Comparison of ENCODE assay signal across 2 cellular contexts in genomic region chr3:61194892-61195538, GRCh38.
TF ChIP-seq lines count a peak whose summit lies in the region.

No MANE protein-coding gene starts in this region.

TF ChIP-seq in GM12878, 131 proteins besides CTCF, POLR2A, EP300 and RAD21:
- TF ChIP-seq CREB1 (IDR thresholded peaks at IDR 0.05; ENCODE audit: low read depth) (peak; percentile 64), CREM (IDR thresholded peaks at IDR 0.05; ENCODE audit: low read depth) (peak; percentile 57), ZNF384 (IDR thresholded peaks at IDR 0.05; ENCODE audit: borderline replicate concordance, low read depth, low read length) (peak; percentile 24; the same call in 1 of the 2 replicates), SRF (IDR thresholded peaks at IDR 0.05; ENCODE audit: low read depth in 2 of 2, low read length in 2 of 2) (peak in 1 of 2 experiments; percentile 45; a peak in 1 of 4 replicates), JUNB (IDR thresholded peaks at IDR 0.05) (no peak), PRDM15 (CRISPR knock-in tag; IDR thresholded peaks at IDR 0.05) (no peak), MTA2 (IDR thresholded peaks at IDR 0.05; ENCODE audit: low read depth) (peak; percentile 14; the same call in 1 of the 2 replicates), POLR2AphosphoS2 (IDR thresholded peaks at IDR 0.05; ENCODE audit: low read depth, low read length) (no peak), CHD2 (IDR thresholded peaks at IDR 0.05; ENCODE audit: borderline replicate concordance, low read depth, low read length) (no peak), IKZF2 (IDR thresholded peaks at IDR 0.05) (peak; percentile 54 to 78; a peak in 3 of 4 replicates), RUNX3 (IDR thresholded peaks at IDR 0.05; ENCODE audit: low read length) (no peak; the same call in 1 of the 2 replicates), MLLT1 (IDR thresholded peaks at IDR 0.05) (peak; percentile 99), NBN (IDR thresholded peaks at IDR 0.05) (0 out of 2 replicates have a peak, but pooled peaks have one; percentile 45), RELB (IDR thresholded peaks at IDR 0.05; ENCODE audit: low read depth) (peak; percentile 44; the same call in 1 of the 2 replicates), IKZF1 (conservative IDR thresholded peaks at IDR 0.05) (0 out of 2 replicates have a peak, but pooled peaks have one; percentile 17), ATF7 (IDR thresholded peaks at IDR 0.05; ENCODE audit: low read depth) (peak; percentile 88)

TF ChIP-seq in HepG2, 621 proteins besides CTCF, POLR2A, EP300 and RAD21 (continues in another document):
- TF ChIP-seq ASH2L (IDR thresholded peaks at IDR 0.05; ENCODE audit: insufficient read length, low read depth, low read length) (peak; percentile 29), HMGA1 (CRISPR knock-in tag; conservative IDR thresholded peaks at IDR 0.05) (no peak), MXD4 (CRISPR knock-in tag; IDR thresholded peaks at IDR 0.05) (no peak), HNF4G (IDR thresholded peaks at IDR 0.05; ENCODE audit: borderline replicate concordance, low read depth, low read length) (peak; percentile 74; the same call in 1 of the 2 replicates), HNF4G (CRISPR knock-in tag; IDR thresholded peaks at IDR 0.05; ENCODE audit: borderline replicate concordance, low read depth) (no peak), HNF4A (CRISPR knock-in tag; IDR thresholded peaks at IDR 0.05) (peak; percentile 65), ZBTB21 (CRISPR knock-in tag; IDR thresholded peaks at IDR 0.05) (peak; percentile 86; the same call in 1 of the 2 replicates), ZNF24 (IDR thresholded peaks at IDR 0.05) (no peak), BCL6 (CRISPR knock-in tag; IDR thresholded peaks at IDR 0.05) (0 out of 2 replicates have a peak, but pooled peaks have one; percentile 24), ZNF605 (CRISPR knock-in tag; IDR thresholded peaks at IDR 0.05) (no peak), ZMAT3 (CRISPR knock-in tag; conservative IDR thresholded peaks at IDR 0.05) (no peak), HMG20A (CRISPR knock-in tag; IDR thresholded peaks at IDR 0.05; ENCODE audit: borderline replicate concordance) (peak; percentile 59; the same call in 1 of the 2 replicates), GZF1 (CRISPR knock-in tag; IDR thresholded peaks at IDR 0.05) (peak; percentile 78; the same call in 1 of the 2 replicates), ZNF138 (CRISPR knock-in tag; IDR thresholded peaks at IDR 0.05; ENCODE audit: low read depth) (no peak), NR2F6 (IDR thresholded peaks at IDR 0.05) (peak; percentile 49; the same call in 1 of the 2 replicates), NR2F6 (CRISPR knock-in tag; IDR thresholded peaks at IDR 0.05) (peak; percentile 29; the same call in 1 of the 2 replicates), REST (IDR thresholded peaks at IDR 0.05; ENCODE audit: borderline replicate concordance in 1 of 2, low read depth in 1 of 2, low read length in 2 of 2) (0 out of 4 replicates have a peak, but pooled peaks of 1 of the 2 experiments have one; percentile 20), ZNF281 (CRISPR knock-in tag; IDR thresholded peaks at IDR 0.05; ENCODE audit: borderline replicate concordance) (0 out of 2 replicates have a peak, but pooled peaks have one; percentile 23), ZNF280B (CRISPR knock-in tag; IDR thresholded peaks at IDR 0.05; ENCODE audit: borderline replicate concordance) (no peak), ZNF382 (CRISPR knock-in tag; IDR thresholded peaks at IDR 0.05; ENCODE audit: borderline replicate concordance) (no peak), DMAP1 (CRISPR knock-in tag; IDR thresholded peaks at IDR 0.05) (0 out of 2 replicates have a peak, but pooled peaks have one; percentile 18), SAP130 (CRISPR knock-in tag; IDR thresholded peaks at IDR 0.05; ENCODE audit: low read depth) (0 out of 2 replicates have a peak, but pooled peaks have one; percentile 15), TCF7 (IDR thresholded peaks at IDR 0.05; ENCODE audit: low read depth) (peak; percentile 65), ZNF740 (CRISPR knock-in tag; IDR thresholded peaks at IDR 0.05) (0 out of 2 replicates have a peak, but pooled peaks have one; percentile 44), ARID5B (CRISPR knock-in tag; IDR thresholded peaks at IDR 0.05) (peak; percentile 57), MAFF (IDR thresholded peaks at IDR 0.05; ENCODE audit: low read depth, low read length) (no peak), ZSCAN5A (CRISPR knock-in tag; IDR thresholded peaks at IDR 0.05; ENCODE audit: borderline replicate concordance) (no peak), SOX13 (IDR thresholded peaks at IDR 0.05) (no peak), SOX13 (CRISPR knock-in tag; conservative IDR thresholded peaks at IDR 0.05 in 1 of 2, IDR thresholded peaks at IDR 0.05 in 1 of 2) (peak in 1 of 2 experiments; percentile 46; a peak in 2 of 4 replicates), PATZ1 (CRISPR knock-in tag; IDR thresholded peaks at IDR 0.05) (peak; percentile 47), ZNF362 (CRISPR knock-in tag; IDR thresholded peaks at IDR 0.05; ENCODE audit: borderline replicate concordance) (peak; percentile 92), NFE2L2 (IDR thresholded peaks at IDR 0.05; ENCODE audit: low read length) (no peak), EHMT2 (IDR thresholded peaks at IDR 0.05; ENCODE audit: borderline replicate concordance, low read depth, low read length) (peak; percentile 70; the same call in 1 of the 2 replicates), SOX6 (IDR thresholded peaks at IDR 0.05) (no peak), SOX6 (CRISPR knock-in tag; IDR thresholded peaks at IDR 0.05) (0 out of 2 replicates have a peak, but pooled peaks have one; percentile 21)
